9 cellular contexts compared by ENCODE assay signal in the genomic region with DNA sequence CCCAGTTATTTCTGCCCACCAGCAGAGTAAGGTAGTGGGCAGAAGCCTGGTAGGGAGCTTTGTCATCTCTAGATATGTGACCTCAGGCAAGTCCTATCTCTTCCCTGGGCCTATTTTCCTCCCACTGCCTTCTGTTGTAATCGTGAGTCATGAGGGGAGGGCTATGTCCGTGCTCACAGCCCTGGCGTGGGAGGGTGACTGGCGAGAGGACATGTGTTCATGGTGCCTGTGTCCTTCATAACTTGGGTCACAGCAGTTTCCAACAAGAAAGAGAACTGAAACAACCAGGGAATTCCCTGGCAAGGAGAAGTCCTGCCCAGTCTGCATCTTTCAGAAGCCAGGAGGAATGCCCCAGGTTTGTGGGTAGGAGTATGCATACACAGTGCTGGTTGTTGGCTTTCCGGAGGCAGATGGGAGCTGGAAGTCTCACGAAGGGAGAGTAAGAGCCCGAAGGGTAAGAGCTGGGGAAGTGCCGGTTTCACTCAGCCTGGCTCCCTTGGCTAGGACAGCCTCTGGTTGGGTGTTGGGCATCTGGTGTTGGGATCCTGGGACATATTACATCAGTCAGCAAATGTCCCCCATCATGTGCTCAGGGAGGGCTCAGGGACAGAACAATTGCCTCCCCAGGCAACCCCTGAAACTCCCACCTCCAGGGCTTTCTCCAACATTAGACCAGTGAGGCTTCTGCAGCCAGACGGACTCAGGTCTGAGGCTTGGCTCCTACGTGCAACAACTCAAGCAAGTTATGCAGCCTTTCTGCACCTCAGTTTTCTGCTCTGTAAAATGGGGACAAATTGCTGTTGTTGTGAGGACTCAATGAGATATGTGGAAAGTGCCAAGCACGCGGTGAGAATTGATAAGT. TPM values are rescaled to one million over a fixed set of nuclear protein-coding genes. Genes with fewer than 3 reads are reported as not detected.
DNase-seq lines count a peak whose midpoint lies in the region; ATAC-seq and TF ChIP-seq lines count a peak whose summit lies in the region.
"Had no signal": no experiment of that assay in that cellular context is flagged by ENCODE, and none has a peak within 500 bp of the region (broad histone marks: within the 10 kb centered on the region; RNA-seq: fewer than 3 reads in every experiment).

No MANE protein-coding gene starts in this region.

- H3K27me3 ChIP-seq in uterus = no peaks in the 10 kb centered on the region

- TF ChIP-seq CTCF in lower leg skin (IDR thresholded peaks at IDR 0.05) (no peak), uterus (IDR thresholded peaks at IDR 0.05) (no peak)

- 71 to 77% methylated on average over 12 of the region's 12 CpGs for WGBS in lower leg skin, 2 donors

- H3K36me3 ChIP-seq in uterus = no peaks in the 10 kb centered on the region

- peak; percentile 70 for ATAC-seq in HG03095 (IDR thresholded peaks at IDR 0.05; ENCODE audit: unreplicated experiment)

- H3K27ac ChIP-seq in uterus = no peak overlapping the region

- no peaks in the 10 kb centered on the region for H3K4me1 ChIP-seq in uterus

- peak; percentile 9 for DNase-seq in DMS53 (lab: John Stamatoyannopoulos, UW)
- DNase-seq in DMS53 treated with DMSO at 0.1 percent for 48 hours (lab: John Stamatoyannopoulos, UW; ENCODE audit: unreplicated experiment) = no peak
- peak; percentile 21 for DNase-seq in activated CD4-positive, CD25-positive, alpha-beta regulatory T cell treated with anti-CD3 and anti-CD28 coated beads, Interleukin-2, amount 50 U/mL, for 72 hours
- peak; percentile 67 to 86 for DNase-seq in lower leg skin (ENCODE audit: low spot score in 2 of 2)
- no peak for DNase-seq in iPS-NIHi11 (ENCODE audit: low spot score)
- DNase-seq in cerebellum (ENCODE audit: low spot score) = no peak
- DNase-seq in uterus = no peak

- H3K4me3 ChIP-seq in lower leg skin (ENCODE audit: low read depth, poor library complexity, severe bottlenecking) (no peak overlapping the region), uterus (no peak overlapping the region)

- intact Hi-C loops in lower leg skin (cut with DNase I; ENCODE audit: low total_unique reads) = no loop called here
- intact Hi-C loops in uterus (cut with DNase I; ENCODE audit: low total_unique reads) = no loop called here

- TF ChIP-seq POLR2A in lower leg skin (IDR thresholded peaks at IDR 0.05) (no peak), uterus (IDR thresholded peaks at IDR 0.05) (no peak)

- no peaks in the 10 kb centered on the region for H3K9me3 ChIP-seq in uterus

RNA-seq across cellular contexts. Expression of gene TIFAB, which starts 4.3 kb away (rescaled TPM):
- total RNA-seq in lower leg skin (under 1 TPM in 1 of 4 donors, not detected in 3; 0.10 TPM), cerebellum (not detected), uterus (under 1 TPM in 1 of 4 donors, not detected in 3; 0.28 TPM)
- total RNA-seq: SK-MEL-5 had no signal

RNA-seq across cellular contexts. Expression of gene DCANP1, which starts 9.3 kb away (rescaled TPM):
- total RNA-seq in lower leg skin = not detected
- total RNA-seq in cerebellum = not detected
- not detected for total RNA-seq in uterus
- total RNA-seq: SK-MEL-5 had no signal

RNA-seq across cellular contexts. Expression of gene MACROH2A1, which starts 57.4 kb away (rescaled TPM):
- total RNA-seq in lower leg skin (100 to 1,000 TPM; 196 to 234 (median 208) TPM), cerebellum (142 TPM), uterus (100 to 1,000 TPM; 121 to 200 (median 141) TPM)

Comparison
In these comparisons a context has a peak if more than half of its experiments do, and no peak if none do; other contexts are left out.
1. DNase-seq: peak in DMS53 (single experiment), activated CD4-positive, CD25-positive, alpha-beta regulatory T cell treated with anti-CD3 and anti-CD28 coated beads, Interleukin-2, amount 50 U/mL, for 72 hours (single experiment) and lower leg skin (2 of 2); none in DMS53 treated with DMSO at 0.1 percent for 48 hours (single experiment), iPS-NIHi11 (single experiment), cerebellum (single experiment) and uterus (0 of 2).